In the genomic region with DNA sequence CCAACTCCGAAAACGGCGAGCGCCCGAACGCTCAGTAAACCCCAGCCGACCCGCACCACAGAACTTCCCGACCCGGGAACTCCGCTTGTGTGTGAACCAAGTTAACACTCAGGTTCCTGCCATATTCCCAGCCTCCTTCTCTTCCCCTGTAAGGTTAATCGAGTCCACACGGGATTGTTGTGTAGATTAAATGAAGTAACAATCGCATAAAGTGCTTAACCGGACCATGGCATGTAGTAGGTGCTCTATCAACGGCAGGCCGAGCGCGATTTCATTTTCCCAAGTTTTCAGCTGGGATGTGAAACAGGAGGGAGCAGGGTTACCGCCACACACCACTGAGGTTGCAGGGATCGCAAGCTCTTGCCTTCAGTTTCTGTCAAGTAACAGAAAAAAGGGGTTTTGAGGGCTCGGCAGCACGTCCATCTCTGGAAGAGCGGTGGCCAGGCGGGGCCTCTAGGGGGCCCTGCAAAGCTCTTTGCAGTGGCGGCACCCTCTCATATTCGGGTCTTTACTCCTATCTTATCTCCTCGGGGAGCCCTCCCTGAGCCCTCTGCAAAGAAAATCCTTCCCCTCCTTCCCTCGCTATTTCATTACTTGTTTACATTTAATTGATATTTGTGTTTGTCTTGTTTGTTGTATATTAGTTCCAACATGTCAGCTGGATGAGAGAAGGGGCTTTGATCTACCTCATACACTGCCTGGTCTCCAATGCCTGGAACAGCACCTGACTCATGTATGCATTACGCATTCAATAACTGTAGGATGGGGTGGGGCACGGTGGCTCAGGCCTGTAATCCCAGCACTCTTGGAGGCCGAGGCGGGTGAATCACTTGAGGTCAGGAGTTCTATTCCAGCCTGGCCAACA, we compare ENCODE assay signal across 1 cellular context.
A peak's percentile ranks its signal among the peaks of the same experiment; 100 is the strongest.
TF ChIP-seq lines count a peak whose summit lies in the region.

No MANE protein-coding gene starts in this region.

TF ChIP-seq in HepG2, 621 proteins besides CTCF, POLR2A, EP300 and RAD21 (continues in another document):
- TF ChIP-seq LCORL (IDR thresholded peaks at IDR 0.05) (no peak), LCORL (CRISPR knock-in tag; IDR thresholded peaks at IDR 0.05) (peak; percentile 10; the same call in 1 of the 2 replicates), SAP130 (CRISPR knock-in tag; IDR thresholded peaks at IDR 0.05; ENCODE audit: low read depth) (peak; percentile 14; the same call in 1 of the 2 replicates), DMAP1 (CRISPR knock-in tag; IDR thresholded peaks at IDR 0.05) (peak; percentile 24; the same call in 1 of the 2 replicates), PPARG (CRISPR knock-in tag; conservative IDR thresholded peaks at IDR 0.05) (0 out of 2 replicates have a peak, but pooled peaks have one; percentile 32), ZNF614 (CRISPR knock-in tag; IDR thresholded peaks at IDR 0.05; ENCODE audit: borderline replicate concordance) (0 out of 2 replicates have a peak, but pooled peaks have one; percentile 26), CEBPG (CRISPR knock-in tag; IDR thresholded peaks at IDR 0.05) (no peak), ZFP1 (CRISPR knock-in tag; IDR thresholded peaks at IDR 0.05) (0 out of 2 replicates have a peak, but pooled peaks have one; percentile 35), FOSL2 (CRISPR knock-in tag; IDR thresholded peaks at IDR 0.05) (peak; percentile 32; the same call in 1 of the 2 replicates), SP2 (CRISPR knock-in tag; IDR thresholded peaks at IDR 0.05) (0 out of 2 replicates have a peak, but pooled peaks have one; percentile 28), SOX6 (IDR thresholded peaks at IDR 0.05) (no peak), SOX6 (CRISPR knock-in tag; IDR thresholded peaks at IDR 0.05) (0 out of 2 replicates have a peak, but pooled peaks have one; percentile 13), ZNF629 (CRISPR knock-in tag; conservative IDR thresholded peaks at IDR 0.05) (no peak), PRMT3 (CRISPR knock-in tag; IDR thresholded peaks at IDR 0.05; ENCODE audit: borderline replicate concordance, low read depth) (no peak), TEAD2 (CRISPR knock-in tag; IDR thresholded peaks at IDR 0.05) (no peak), ZNF547 (CRISPR knock-in tag; IDR thresholded peaks at IDR 0.05) (0 out of 2 replicates have a peak, but pooled peaks have one; percentile 31), FOXP1 (IDR thresholded peaks at IDR 0.05) (no peak), FOXP1 (CRISPR knock-in tag; IDR thresholded peaks at IDR 0.05) (peak; percentile 4; the same call in 1 of the 2 replicates), ZMYM2 (CRISPR knock-in tag; IDR thresholded peaks at IDR 0.05) (peak; percentile 70), NFIC (IDR thresholded peaks at IDR 0.05; ENCODE audit: low read length) (peak; percentile 35; the same call in 1 of the 2 replicates), IKZF4 (CRISPR knock-in tag; IDR thresholded peaks at IDR 0.05; ENCODE audit: borderline replicate concordance, low read depth, not compliant biosample characterization) (peak; percentile 42), FOXA3 (CRISPR knock-in tag; IDR thresholded peaks at IDR 0.05) (peak; percentile 33; the same call in 1 of the 2 replicates), YEATS4 (CRISPR knock-in tag; IDR thresholded peaks at IDR 0.05; ENCODE audit: borderline replicate concordance) (0 out of 2 replicates have a peak, but pooled peaks have one; percentile 47), MXI1 (IDR thresholded peaks at IDR 0.05; ENCODE audit: borderline replicate concordance, low read depth, low read length) (0 out of 3 replicates have a peak, but pooled peaks have one; percentile 1), SRY (CRISPR knock-in tag; IDR thresholded peaks at IDR 0.05) (no peak), GTF3A (CRISPR knock-in tag; conservative IDR thresholded peaks at IDR 0.05) (0 out of 2 replicates have a peak, but pooled peaks have one; percentile 33), TCF7 (IDR thresholded peaks at IDR 0.05; ENCODE audit: low read depth) (peak; percentile 31), ZNF350 (CRISPR knock-in tag; IDR thresholded peaks at IDR 0.05; ENCODE audit: borderline replicate concordance, low read depth) (peak; percentile 27; the same call in 1 of the 2 replicates), ZMYM3 (CRISPR knock-in tag; IDR thresholded peaks at IDR 0.05) (0 out of 2 replicates have a peak, but pooled peaks have one; percentile 27)
- TF ChIP-seq, protein P1, sequence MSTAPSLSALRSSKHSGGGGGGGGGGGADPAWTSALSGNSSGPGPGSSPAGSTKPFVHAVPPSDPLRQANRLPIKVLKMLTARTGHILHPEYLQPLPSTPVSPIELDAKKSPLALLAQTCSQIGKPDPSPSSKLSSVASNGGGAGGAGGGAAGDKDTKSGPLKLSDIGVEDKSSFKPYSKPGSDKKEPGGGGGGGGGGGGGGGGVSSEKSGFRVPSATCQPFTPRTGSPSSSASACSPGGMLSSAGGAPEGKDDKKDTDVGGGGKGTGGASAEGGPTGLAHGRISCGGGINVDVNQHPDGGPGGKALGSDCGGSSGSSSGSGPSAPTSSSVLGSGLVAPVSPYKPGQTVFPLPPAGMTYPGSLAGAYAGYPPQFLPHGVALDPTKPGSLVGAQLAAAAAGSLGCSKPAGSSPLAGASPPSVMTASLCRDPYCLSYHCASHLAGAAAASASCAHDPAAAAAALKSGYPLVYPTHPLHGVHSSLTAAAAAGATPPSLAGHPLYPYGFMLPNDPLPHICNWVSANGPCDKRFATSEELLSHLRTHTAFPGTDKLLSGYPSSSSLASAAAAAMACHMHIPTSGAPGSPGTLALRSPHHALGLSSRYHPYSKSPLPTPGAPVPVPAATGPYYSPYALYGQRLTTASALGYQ (CRISPR knock-in tag; IDR thresholded peaks at IDR 0.05): 0 out of 2 replicates have a peak, but pooled peaks have one; percentile 27
- TF ChIP-seq, protein P2, sequence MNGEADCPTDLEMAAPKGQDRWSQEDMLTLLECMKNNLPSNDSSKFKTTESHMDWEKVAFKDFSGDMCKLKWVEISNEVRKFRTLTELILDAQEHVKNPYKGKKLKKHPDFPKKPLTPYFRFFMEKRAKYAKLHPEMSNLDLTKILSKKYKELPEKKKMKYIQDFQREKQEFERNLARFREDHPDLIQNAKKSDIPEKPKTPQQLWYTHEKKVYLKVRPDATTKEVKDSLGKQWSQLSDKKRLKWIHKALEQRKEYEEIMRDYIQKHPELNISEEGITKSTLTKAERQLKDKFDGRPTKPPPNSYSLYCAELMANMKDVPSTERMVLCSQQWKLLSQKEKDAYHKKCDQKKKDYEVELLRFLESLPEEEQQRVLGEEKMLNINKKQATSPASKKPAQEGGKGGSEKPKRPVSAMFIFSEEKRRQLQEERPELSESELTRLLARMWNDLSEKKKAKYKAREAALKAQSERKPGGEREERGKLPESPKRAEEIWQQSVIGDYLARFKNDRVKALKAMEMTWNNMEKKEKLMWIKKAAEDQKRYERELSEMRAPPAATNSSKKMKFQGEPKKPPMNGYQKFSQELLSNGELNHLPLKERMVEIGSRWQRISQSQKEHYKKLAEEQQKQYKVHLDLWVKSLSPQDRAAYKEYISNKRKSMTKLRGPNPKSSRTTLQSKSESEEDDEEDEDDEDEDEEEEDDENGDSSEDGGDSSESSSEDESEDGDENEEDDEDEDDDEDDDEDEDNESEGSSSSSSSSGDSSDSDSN (CRISPR knock-in tag; IDR thresholded peaks at IDR 0.05): no peak; the same call in 1 of the 2 replicates
- TF ChIP-seq, protein P3, sequence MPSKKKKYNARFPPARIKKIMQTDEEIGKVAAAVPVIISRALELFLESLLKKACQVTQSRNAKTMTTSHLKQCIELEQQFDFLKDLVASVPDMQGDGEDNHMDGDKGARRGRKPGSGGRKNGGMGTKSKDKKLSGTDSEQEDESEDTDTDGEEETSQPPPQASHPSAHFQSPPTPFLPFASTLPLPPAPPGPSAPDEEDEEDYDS (CRISPR knock-in tag; IDR thresholded peaks at IDR 0.05): 0 out of 2 replicates have a peak, but pooled peaks have one; percentile 24
- TF ChIP-seq, protein P4, sequence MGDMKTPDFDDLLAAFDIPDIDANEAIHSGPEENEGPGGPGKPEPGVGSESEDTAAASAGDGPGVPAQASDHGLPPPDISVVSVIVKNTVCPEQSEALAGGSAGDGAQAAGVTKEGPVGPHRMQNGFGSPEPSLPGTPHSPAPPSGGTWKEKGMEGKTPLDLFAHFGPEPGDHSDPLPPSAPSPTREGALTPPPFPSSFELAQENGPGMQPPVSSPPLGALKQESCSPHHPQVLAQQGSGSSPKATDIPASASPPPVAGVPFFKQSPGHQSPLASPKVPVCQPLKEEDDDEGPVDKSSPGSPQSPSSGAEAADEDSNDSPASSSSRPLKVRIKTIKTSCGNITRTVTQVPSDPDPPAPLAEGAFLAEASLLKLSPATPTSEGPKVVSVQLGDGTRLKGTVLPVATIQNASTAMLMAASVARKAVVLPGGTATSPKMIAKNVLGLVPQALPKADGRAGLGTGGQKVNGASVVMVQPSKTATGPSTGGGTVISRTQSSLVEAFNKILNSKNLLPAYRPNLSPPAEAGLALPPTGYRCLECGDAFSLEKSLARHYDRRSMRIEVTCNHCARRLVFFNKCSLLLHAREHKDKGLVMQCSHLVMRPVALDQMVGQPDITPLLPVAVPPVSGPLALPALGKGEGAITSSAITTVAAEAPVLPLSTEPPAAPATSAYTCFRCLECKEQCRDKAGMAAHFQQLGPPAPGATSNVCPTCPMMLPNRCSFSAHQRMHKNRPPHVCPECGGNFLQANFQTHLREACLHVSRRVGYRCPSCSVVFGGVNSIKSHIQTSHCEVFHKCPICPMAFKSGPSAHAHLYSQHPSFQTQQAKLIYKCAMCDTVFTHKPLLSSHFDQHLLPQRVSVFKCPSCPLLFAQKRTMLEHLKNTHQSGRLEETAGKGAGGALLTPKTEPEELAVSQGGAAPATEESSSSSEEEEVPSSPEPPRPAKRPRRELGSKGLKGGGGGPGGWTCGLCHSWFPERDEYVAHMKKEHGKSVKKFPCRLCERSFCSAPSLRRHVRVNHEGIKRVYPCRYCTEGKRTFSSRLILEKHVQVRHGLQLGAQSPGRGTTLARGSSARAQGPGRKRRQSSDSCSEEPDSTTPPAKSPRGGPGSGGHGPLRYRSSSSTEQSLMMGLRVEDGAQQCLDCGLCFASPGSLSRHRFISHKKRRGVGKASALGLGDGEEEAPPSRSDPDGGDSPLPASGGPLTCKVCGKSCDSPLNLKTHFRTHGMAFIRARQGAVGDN (CRISPR knock-in tag; IDR thresholded peaks at IDR 0.05): 0 out of 2 replicates have a peak, but pooled peaks have one; percentile 21
- TF ChIP-seq, protein P5, sequence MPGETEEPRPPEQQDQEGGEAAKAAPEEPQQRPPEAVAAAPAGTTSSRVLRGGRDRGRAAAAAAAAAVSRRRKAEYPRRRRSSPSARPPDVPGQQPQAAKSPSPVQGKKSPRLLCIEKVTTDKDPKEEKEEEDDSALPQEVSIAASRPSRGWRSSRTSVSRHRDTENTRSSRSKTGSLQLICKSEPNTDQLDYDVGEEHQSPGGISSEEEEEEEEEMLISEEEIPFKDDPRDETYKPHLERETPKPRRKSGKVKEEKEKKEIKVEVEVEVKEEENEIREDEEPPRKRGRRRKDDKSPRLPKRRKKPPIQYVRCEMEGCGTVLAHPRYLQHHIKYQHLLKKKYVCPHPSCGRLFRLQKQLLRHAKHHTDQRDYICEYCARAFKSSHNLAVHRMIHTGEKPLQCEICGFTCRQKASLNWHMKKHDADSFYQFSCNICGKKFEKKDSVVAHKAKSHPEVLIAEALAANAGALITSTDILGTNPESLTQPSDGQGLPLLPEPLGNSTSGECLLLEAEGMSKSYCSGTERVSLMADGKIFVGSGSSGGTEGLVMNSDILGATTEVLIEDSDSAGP (CRISPR knock-in tag; IDR thresholded peaks at IDR 0.05; ENCODE audit: borderline replicate concordance): peak; percentile 67; the same call in 1 of the 2 replicates
- TF ChIP-seq, protein P6, sequence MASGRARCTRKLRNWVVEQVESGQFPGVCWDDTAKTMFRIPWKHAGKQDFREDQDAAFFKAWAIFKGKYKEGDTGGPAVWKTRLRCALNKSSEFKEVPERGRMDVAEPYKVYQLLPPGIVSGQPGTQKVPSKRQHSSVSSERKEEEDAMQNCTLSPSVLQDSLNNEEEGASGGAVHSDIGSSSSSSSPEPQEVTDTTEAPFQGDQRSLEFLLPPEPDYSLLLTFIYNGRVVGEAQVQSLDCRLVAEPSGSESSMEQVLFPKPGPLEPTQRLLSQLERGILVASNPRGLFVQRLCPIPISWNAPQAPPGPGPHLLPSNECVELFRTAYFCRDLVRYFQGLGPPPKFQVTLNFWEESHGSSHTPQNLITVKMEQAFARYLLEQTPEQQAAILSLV (CRISPR knock-in tag; IDR thresholded peaks at IDR 0.05; ENCODE audit: borderline replicate concordance): peak; percentile 62; the same call in 1 of the 2 replicates
- TF ChIP-seq, protein P7, sequence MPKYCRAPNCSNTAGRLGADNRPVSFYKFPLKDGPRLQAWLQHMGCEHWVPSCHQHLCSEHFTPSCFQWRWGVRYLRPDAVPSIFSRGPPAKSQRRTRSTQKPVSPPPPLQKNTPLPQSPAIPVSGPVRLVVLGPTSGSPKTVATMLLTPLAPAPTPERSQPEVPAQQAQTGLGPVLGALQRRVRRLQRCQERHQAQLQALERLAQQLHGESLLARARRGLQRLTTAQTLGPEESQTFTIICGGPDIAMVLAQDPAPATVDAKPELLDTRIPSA (CRISPR knock-in tag; IDR thresholded peaks at IDR 0.05; ENCODE audit: borderline replicate concordance): no peak
- TF ChIP-seq, protein P8, sequence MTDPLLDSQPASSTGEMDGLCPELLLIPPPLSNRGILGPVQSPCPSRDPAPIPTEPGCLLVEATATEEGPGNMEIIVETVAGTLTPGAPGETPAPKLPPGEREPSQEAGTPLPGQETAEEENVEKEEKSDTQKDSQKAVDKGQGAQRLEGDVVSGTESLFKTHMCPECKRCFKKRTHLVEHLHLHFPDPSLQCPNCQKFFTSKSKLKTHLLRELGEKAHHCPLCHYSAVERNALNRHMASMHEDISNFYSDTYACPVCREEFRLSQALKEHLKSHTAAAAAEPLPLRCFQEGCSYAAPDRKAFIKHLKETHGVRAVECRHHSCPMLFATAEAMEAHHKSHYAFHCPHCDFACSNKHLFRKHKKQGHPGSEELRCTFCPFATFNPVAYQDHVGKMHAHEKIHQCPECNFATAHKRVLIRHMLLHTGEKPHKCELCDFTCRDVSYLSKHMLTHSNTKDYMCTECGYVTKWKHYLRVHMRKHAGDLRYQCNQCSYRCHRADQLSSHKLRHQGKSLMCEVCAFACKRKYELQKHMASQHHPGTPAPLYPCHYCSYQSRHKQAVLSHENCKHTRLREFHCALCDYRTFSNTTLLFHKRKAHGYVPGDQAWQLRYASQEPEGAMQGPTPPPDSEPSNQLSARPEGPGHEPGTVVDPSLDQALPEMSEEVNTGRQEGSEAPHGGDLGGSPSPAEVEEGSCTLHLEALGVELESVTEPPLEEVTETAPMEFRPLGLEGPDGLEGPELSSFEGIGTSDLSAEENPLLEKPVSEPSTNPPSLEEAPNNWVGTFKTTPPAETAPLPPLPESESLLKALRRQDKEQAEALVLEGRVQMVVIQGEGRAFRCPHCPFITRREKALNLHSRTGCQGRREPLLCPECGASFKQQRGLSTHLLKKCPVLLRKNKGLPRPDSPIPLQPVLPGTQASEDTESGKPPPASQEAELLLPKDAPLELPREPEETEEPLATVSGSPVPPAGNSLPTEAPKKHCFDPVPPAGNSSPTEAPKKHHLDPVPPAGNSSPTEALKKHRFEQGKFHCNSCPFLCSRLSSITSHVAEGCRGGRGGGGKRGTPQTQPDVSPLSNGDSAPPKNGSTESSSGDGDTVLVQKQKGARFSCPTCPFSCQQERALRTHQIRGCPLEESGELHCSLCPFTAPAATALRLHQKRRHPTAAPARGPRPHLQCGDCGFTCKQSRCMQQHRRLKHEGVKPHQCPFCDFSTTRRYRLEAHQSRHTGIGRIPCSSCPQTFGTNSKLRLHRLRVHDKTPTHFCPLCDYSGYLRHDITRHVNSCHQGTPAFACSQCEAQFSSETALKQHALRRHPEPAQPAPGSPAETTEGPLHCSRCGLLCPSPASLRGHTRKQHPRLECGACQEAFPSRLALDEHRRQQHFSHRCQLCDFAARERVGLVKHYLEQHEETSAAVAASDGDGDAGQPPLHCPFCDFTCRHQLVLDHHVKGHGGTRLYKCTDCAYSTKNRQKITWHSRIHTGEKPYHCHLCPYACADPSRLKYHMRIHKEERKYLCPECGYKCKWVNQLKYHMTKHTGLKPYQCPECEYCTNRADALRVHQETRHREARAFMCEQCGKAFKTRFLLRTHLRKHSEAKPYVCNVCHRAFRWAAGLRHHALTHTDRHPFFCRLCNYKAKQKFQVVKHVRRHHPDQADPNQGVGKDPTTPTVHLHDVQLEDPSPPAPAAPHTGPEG (CRISPR knock-in tag; IDR thresholded peaks at IDR 0.05): 0 out of 2 replicates have a peak, but pooled peaks have one; percentile 52
